ENCODE assay signal across 8 cellular contexts in the genomic region with DNA sequence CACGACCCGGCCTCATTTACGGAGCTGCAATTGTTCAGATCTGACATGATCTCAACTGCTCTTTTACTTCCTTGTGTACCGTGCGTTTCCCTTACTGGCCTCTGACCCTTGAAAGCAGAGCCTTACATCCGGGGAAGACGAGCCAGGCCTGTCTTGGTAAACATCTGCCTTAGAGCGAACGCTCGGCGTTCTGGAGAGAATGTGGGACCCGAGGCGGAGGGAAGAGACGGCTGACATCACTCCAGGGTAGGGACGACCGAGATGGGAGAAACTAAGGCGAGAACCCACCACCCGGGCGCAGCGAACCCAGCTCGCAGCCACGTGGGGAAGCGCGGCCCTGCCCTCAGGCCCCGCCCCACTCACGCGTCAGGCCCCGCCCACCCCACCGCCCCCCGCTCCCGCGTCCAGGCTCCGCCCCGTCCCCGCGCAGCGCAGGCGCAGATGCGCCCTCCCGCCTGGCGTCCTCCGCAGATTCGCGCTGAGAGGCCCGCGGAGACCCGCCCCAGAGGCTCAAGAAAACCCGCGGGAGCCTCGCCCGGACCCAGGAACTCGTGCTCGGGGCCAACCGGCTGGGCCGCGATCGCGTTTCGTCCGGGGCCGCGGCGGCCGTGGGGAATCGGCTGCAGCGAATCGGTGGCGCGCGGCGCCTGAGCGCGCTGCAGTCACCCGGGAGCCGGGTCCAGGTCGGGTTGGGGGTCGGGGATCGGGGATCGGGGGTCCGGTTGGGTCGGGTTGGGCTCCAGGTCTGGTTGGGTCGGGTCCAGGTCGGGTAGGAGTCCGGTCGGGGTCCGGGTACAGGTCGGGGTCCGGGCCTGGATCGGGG. TPM values are rescaled to one million over a fixed set of nuclear protein-coding genes. Genes with fewer than 3 reads are reported as not detected.
DNase-seq lines count a peak whose midpoint lies in the region; ATAC-seq, FAIRE-seq and TF ChIP-seq lines count a peak whose summit lies in the region.

A gene (plus strand): TSS at position 438 of the 823 bp plus-strand sequence. CDS start 922 bp downstream, outside the sequence.

- ATAC-seq in left ventricle myocardium superior (peak; percentile 93), psoas muscle (peak; percentile 93 to 95 (median 94))

- FAIRE-seq in H54 (lab: Jason Lieb, UNC): no peak

- H3K9me3 Mint-ChIP-seq in T-helper 2 cell treated with Interferon-gamma antibody and Interleukin-4, amounts not matched to agents 5 μg/mL and 100 μg/mL, for 36 hours: no peaks in the 10 kb centered on the region

- peaks cover 0 to 37% of the 10 kb centered on the region in 2 donors for H3K36me3 ChIP-seq in psoas muscle (ENCODE audit: insufficient read depth in 1 of 2, low read depth in 1 of 2)

- H3K4me3 Mint-ChIP-seq in T-helper 2 cell treated with Interferon-gamma antibody and Interleukin-4, amounts not matched to agents 5 μg/mL and 100 μg/mL, for 36 hours: peak within 1 kb of the TSS; percentile 91

- no peaks in the 10 kb centered on the region for H3K27me3 ChIP-seq in psoas muscle (ENCODE audit: insufficient read depth in 3 of 3, low read length in 2 of 3)

- no peak for TF ChIP-seq CTCF in psoas muscle (IDR thresholded peaks at IDR 0.05)

- H3K4me1 Mint-ChIP-seq in T-helper 2 cell treated with Interferon-gamma antibody and Interleukin-4, amounts not matched to agents 5 μg/mL and 100 μg/mL, for 36 hours (ENCODE audit: low read depth): peaks cover 10% of the 10 kb centered on the region

- peaks cover 10% of the 10 kb centered on the region for H3K36me3 Mint-ChIP-seq in T-helper 2 cell treated with Interferon-gamma antibody and Interleukin-4, amounts not matched to agents 5 μg/mL and 100 μg/mL, for 36 hours (ENCODE audit: low read depth)

- H3K27ac Mint-ChIP-seq in T-helper 2 cell treated with Interferon-gamma antibody and Interleukin-4, amounts not matched to agents 5 μg/mL and 100 μg/mL, for 36 hours: peak within 1 kb of the TSS; percentile 99

- intact Hi-C loops in left ventricle myocardium superior (cut with micrococcal nuclease): no loop called here
- intact Hi-C loops in psoas muscle (cut with DNase I): loop anchor here (5.0 kb wide), 4 partner anchors 39 to 214 kb away; a partner anchor contains a TSS

- peak within 1 kb of the TSS; percentile 84 for H3K27ac ChIP-seq in angular gyrus (ENCODE audit: low read depth, low read length)
- H3K27ac ChIP-seq in psoas muscle: peak within 1 kb of the TSS; percentile 89

- TF ChIP-seq POLR2A in H54 (IDR thresholded peaks at IDR 0.05; ENCODE audit: low read depth, low read length): no peak

- H3K9me3 ChIP-seq in psoas muscle: no peaks in the 10 kb centered on the region

- H3K4me1 ChIP-seq in psoas muscle: peaks cover 17% of the 10 kb centered on the region

- DNase-seq in DMS79 (lab: John Stamatoyannopoulos, UW) (peak; percentile 47), H54 (ENCODE audit: insufficient read length, low spot score) (peak; percentile 90), NAMALWA (ENCODE audit: low spot score) (peak; percentile 89), left ventricle myocardium superior (peak; percentile 90), psoas muscle (peak; percentile 85 to 91), ureter (ENCODE audit: low spot score) (peak; percentile 77)
- peak; percentile 88 for DNase-seq in T-helper 2 cell treated with Interferon-gamma antibody and Interleukin-4, amounts not matched to agents 5 μg/mL and 100 μg/mL, for 36 hours (ENCODE audit: low spot score)

- peak within 1 kb of the TSS; percentile 81 for H3K4me3 ChIP-seq in psoas muscle

- H3K27me3 Mint-ChIP-seq in T-helper 2 cell treated with Interferon-gamma antibody and Interleukin-4, amounts not matched to agents 5 μg/mL and 100 μg/mL, for 36 hours (ENCODE audit: low read depth): no peaks in the 10 kb centered on the region

- 1 to 2% (median 1%) methylated on average over 59 to 89 of the region's 89 CpGs for WGBS in psoas muscle, 3 donors

RNA-seq across cellular contexts. Expression of the gene that starts here (rescaled TPM):
- 21.6 TPM for total RNA-seq in left ventricle myocardium superior
- total RNA-seq in psoas muscle: 10 to 100 TPM; 15.8 to 23.8 (median 19.6) TPM
- polyA plus RNA-seq in psoas muscle: 10 to 100 TPM; 11.6 to 18.3 (median 14.0) TPM
- 58.7 TPM for total RNA-seq in ureter

Comparison
In these comparisons a context has a peak if more than half of its experiments do, and no peak if none do; other contexts are left out.
1. Peak in every context shown above with its lines: DNase-seq, ATAC-seq, H3K4me3 ChIP-seq and H3K27ac ChIP-seq.